19 cellular contexts compared by ENCODE assay signal in genomic region chr1:165793951-165794350, GRCh38. TPM values are rescaled to one million over a fixed set of nuclear protein-coding genes. Genes with fewer than 3 reads are reported as not detected.
DNase-seq lines count a peak whose midpoint lies in the region; ATAC-seq and TF ChIP-seq lines count a peak whose summit lies in the region.
"Had no signal": no experiment of that assay in that cellular context is flagged by ENCODE, and none has a peak within 500 bp of the region (broad histone marks: within the 10 kb centered on the region; RNA-seq: fewer than 3 reads in every experiment).

No MANE protein-coding gene starts in this region.

- BruUV-seq in Caco-2 (replicated peaks; lab: Mats Ljungman, UMichigan), result no TSS peak

- H3K4me1 Mint-ChIP-seq in activated T-cell treated with anti-CD3 and anti-CD28 coated beads, Interleukin-2, amount 50 U/mL, for 72 hours (ENCODE audit: low read depth), result no peaks in the 10 kb centered on the region
- H3K4me1 Mint-ChIP-seq in Caco-2 (ENCODE audit: low read depth, unreplicated experiment), result no peaks in the 10 kb centered on the region

- H3K27me3 ChIP-seq in Caco-2 (replicated peaks; ENCODE audit: control insufficient read depth, insufficient read depth, low read length) (no peaks in the 10 kb centered on the region), lower lobe of right lung (ENCODE audit: low read depth) (no peaks in the 10 kb centered on the region)
- H3K27me3 ChIP-seq: SJCRH30 had no signal

- no peak for TF ChIP-seq CTCF in epithelial cell of esophagus (IDR thresholded peaks at IDR 0.05; ENCODE audit: insufficient read depth, low read depth, low read length, missing control alignments)
- no peak for TF ChIP-seq CTCF in Caco-2 (IDR thresholded peaks at IDR 0.05; ENCODE audit: insufficient read depth in 1 of 2, low read depth in 1 of 2, low read length in 1 of 2, severe bottlenecking in 1 of 2, unreplicated experiment in 1 of 2)
- no peak for TF ChIP-seq CTCF in lower lobe of right lung (IDR thresholded peaks at IDR 0.05)

- no peaks in the 10 kb centered on the region for H3K36me3 Mint-ChIP-seq in activated T-cell treated with anti-CD3 and anti-CD28 coated beads, Interleukin-2, amount 50 U/mL, for 72 hours (ENCODE audit: insufficient read depth in 2 of 2)
- no peaks in the 10 kb centered on the region for H3K36me3 Mint-ChIP-seq in Caco-2 (ENCODE audit: insufficient read depth, unreplicated experiment)

- H3K27ac ChIP-seq in lower lobe of right lung, result no peak overlapping the region
- H3K27ac ChIP-seq: PC-9, SJCRH30 had no signal

- H3K27ac Mint-ChIP-seq in activated T-cell treated with anti-CD3 and anti-CD28 coated beads, Interleukin-2, amount 50 U/mL, for 72 hours, result no peak overlapping the region
- no peak overlapping the region for H3K27ac Mint-ChIP-seq in Caco-2 (ENCODE audit: unreplicated experiment)
- H3K27ac Mint-ChIP-seq: GM23338 had no signal

- H3K9me3 Mint-ChIP-seq in activated T-cell treated with anti-CD3 and anti-CD28 coated beads, Interleukin-2, amount 50 U/mL, for 72 hours, result no peaks in the 10 kb centered on the region
- no peaks in the 10 kb centered on the region for H3K9me3 Mint-ChIP-seq in Caco-2 (ENCODE audit: unreplicated experiment)

- H3K4me1 ChIP-seq in Caco-2 (no peaks in the 10 kb centered on the region), lower lobe of right lung (no peaks in the 10 kb centered on the region)
- H3K4me1 ChIP-seq: SJCRH30 had no signal

- ATAC-seq in activated T-cell treated with anti-CD3 and anti-CD28 coated beads, Interleukin-2, amount 50 U/mL, for 72 hours (replicated peaks in 1 of 2), result no peak
- no peak for ATAC-seq in lower lobe of right lung
- ATAC-seq: GM23338 had no signal

- H3K4me3 ChIP-seq in epithelial cell of esophagus (ENCODE audit: low read length) (no peak overlapping the region), Caco-2 (ENCODE audit: low read depth, low read length) (no peak overlapping the region), lower lobe of right lung (no peak overlapping the region)
- H3K4me3 ChIP-seq: GM23338, PC-9, SJCRH30 had no signal

- H3K9me3 ChIP-seq in Caco-2, result no peaks in the 10 kb centered on the region; the same call in 1 of the 2 replicates
- H3K9me3 ChIP-seq in lower lobe of right lung, result no peaks in the 10 kb centered on the region
- H3K9me3 ChIP-seq: SJCRH30 had no signal

- H3K4me3 Mint-ChIP-seq in activated T-cell treated with anti-CD3 and anti-CD28 coated beads, Interleukin-2, amount 50 U/mL, for 72 hours, result no peak overlapping the region
- H3K4me3 Mint-ChIP-seq in Caco-2 (ENCODE audit: unreplicated experiment), result no peak overlapping the region
- H3K4me3 Mint-ChIP-seq: GM23338 had no signal

- peak; percentile 19 for DNase-seq in HCEC 1CT
- DNase-seq in RKO (ENCODE audit: low spot score), result peak; percentile 16
- peak; percentile 68 for DNase-seq in epithelial cell of esophagus (ENCODE audit: low read depth)
- DNase-seq in renal cortical epithelial cell (ENCODE audit: low read depth), result peak; percentile 29
- no peak for DNase-seq in NOMO-1 treated with DMSO at 0.1 percent for 48 hours (lab: John Stamatoyannopoulos, UW; ENCODE audit: unreplicated experiment)
- no peak for DNase-seq in activated T-cell treated with anti-CD3 and anti-CD28 coated beads, Interleukin-2, amount 50 U/mL, for 72 hours
- no peak for DNase-seq in Caco-2
- no peak for DNase-seq in lower lobe of right lung
- DNase-seq: C1 segment of cervical spinal cord, DND-41, GDM1, NCI-H1105 treated with DMSO at 0.1 percent for 48 hours, NCI-H1694, NCI-H2107, NCI-H510A treated with DMSO at 0.1 percent for 48 hours, NCI-H774, PC-9, SJCRH30 had no signal

- intact Hi-C loops in Caco-2 (cut with micrococcal nuclease; ENCODE audit: unreplicated experiment), result no loop called here
- intact Hi-C loops in lower lobe of right lung (cut with DNase I), result no loop called here

- peaks cover 18% of the 10 kb centered on the region for H3K27me3 Mint-ChIP-seq in activated T-cell treated with anti-CD3 and anti-CD28 coated beads, Interleukin-2, amount 50 U/mL, for 72 hours (ENCODE audit: low read depth)
- peaks cover 4% of the 10 kb centered on the region for H3K27me3 Mint-ChIP-seq in Caco-2 (ENCODE audit: insufficient read depth, unreplicated experiment)

- no peaks in the 10 kb centered on the region for H3K36me3 ChIP-seq in Caco-2 (ENCODE audit: control insufficient read depth, insufficient read depth, low read length)
- no peaks in the 10 kb centered on the region for H3K36me3 ChIP-seq in lower lobe of right lung
- H3K36me3 ChIP-seq: SJCRH30 had no signal

- POLR2A ChIA-PET in Caco-2 (lab: Charles Lee), result interaction anchor here (0.6 kb wide), 1 partner anchor 539 kb away, joined by 3 read pairs; no protein-coding TSS in a partner anchor

- CTCF ChIA-PET in Caco-2 (lab: Charles Lee), result no interaction called here

RNA-seq across cellular contexts. Expression of gene TMCO1, which starts 25.3 kb away (rescaled TPM):
- total RNA-seq in renal cortical epithelial cell (104 and 117 TPM in 2 replicates), Caco-2 (2022) (138 and 152 TPM in 2 replicates), lower lobe of right lung (76.3 TPM)
- 10 to 100 TPM; 57.3 to 68.4 TPM for total RNA-seq in activated T-cell treated with anti-CD3 and anti-CD28 coated beads, Interleukin-2, amount 50 U/mL, for 72 hours

RNA-seq across cellular contexts. Expression of gene UCK2, which starts 33.5 kb away (rescaled TPM):
- 62.4 and 96.9 TPM in 2 replicates for total RNA-seq in renal cortical epithelial cell
- 10 to 100 TPM; 39.8 to 47.3 TPM for total RNA-seq in activated T-cell treated with anti-CD3 and anti-CD28 coated beads, Interleukin-2, amount 50 U/mL, for 72 hours
- 65.0 and 67.2 TPM in 2 replicates for total RNA-seq in Caco-2 (2022)
- 8.3 TPM for total RNA-seq in lower lobe of right lung

Comparison
In these comparisons a context has a peak if more than half of its experiments do, and no peak if none do; other contexts are left out.
1. DNase-seq: peak in HCEC 1CT (single experiment), RKO (single experiment), epithelial cell of esophagus (single experiment) and renal cortical epithelial cell (single experiment); none in NOMO-1 treated with DMSO at 0.1 percent for 48 hours (single experiment), activated T-cell treated with anti-CD3 and anti-CD28 coated beads, Interleukin-2, amount 50 U/mL, for 72 hours (0 of 2), Caco-2 (0 of 2) and lower lobe of right lung (single experiment).